34 cellular contexts compared by ENCODE assay signal in genomic region chr5:9670371-9670770, GRCh38. TPM values are rescaled to one million over a fixed set of nuclear protein-coding genes. Genes with fewer than 3 reads are reported as not detected.
"Had no signal": no experiment of that assay in that cellular context is flagged by ENCODE, and none has a peak within 500 bp of the region (broad histone marks: within the 10 kb centered on the region; RNA-seq: fewer than 3 reads in every experiment).

No MANE protein-coding gene starts in this region.

- ATAC-seq: activated CD4-positive, alpha-beta T cell treated with anti-CD3 and anti-CD28 coated beads for 36 hours; activated T-helper 17 cell treated with anti-CD3 and anti-CD28 coated beads, Interleukin-2, amount 50 U/mL, for 72 hours; Panc1 had no signal

- H3K4me3 ChIP-seq: adrenal gland, SJCRH30 had no signal

- DNase-seq: activated CD4-positive, alpha-beta memory T cell treated with anti-CD3 and anti-CD28 coated beads, Interleukin-2, amount 10 ng/mL, durations not matched to agents 7 days and 5 days; activated CD4-positive, alpha-beta T cell treated with anti-CD3 and anti-CD28 coated beads for 36 hours; activated CD4-positive, alpha-beta T cell treated with anti-CD3 and anti-CD28 coated beads, Interleukin-2, amount 50 U/mL, for 1 hour; activated gamma-delta T cell; activated naive CD4-positive, alpha-beta T cell treated with anti-CD3 and anti-CD28 coated beads for 36 hours; activated naive CD8-positive, alpha-beta T cell treated with anti-CD3 and anti-CD28 coated beads, Interleukin-2, amount 10 ng/mL, durations not matched to agents 7 days and 5 days; activated T-cell treated with anti-CD3 and anti-CD28 coated beads for 4 hours; activated T-cell treated with anti-CD3 and anti-CD28 coated beads, Interleukin-2, amount 50 U/mL, for 48 hours; adrenal gland; cerebellar nuclear complex; MV-4-11; NCI-H1092 treated with DMSO at 0.1 percent for 48 hours; NCI-H1417 treated with DMSO at 0.1 percent for 48 hours; NCI-H1694; NCI-H2029; NCI-H2107; NCI-H2171 treated with DMSO at 0.1 percent for 48 hours; NCI-H345; NCI-H510A; NCI-H526 treated with DMSO at 0.1 percent for 48 hours; NK-92 treated with Interleukin-12 subunit alpha and Interleukin-12 subunit beta, amount 100 ng/mL, for 24 hours; OCI-M1; Right ventricle myocardium superior; SJCRH30; SK-N-SH; T-helper 1 cell; WERI-Rb-1 had no signal

- H3K9me3 ChIP-seq: adrenal gland, SJCRH30, SK-N-SH had no signal

- H3K27me3 ChIP-seq: adrenal gland, SJCRH30 had no signal

- H3K36me3 ChIP-seq: adrenal gland, SJCRH30, WERI-Rb-1 had no signal

RNA-seq across cellular contexts. Expression of gene TAS2R1, which starts 40.2 kb away (rescaled TPM):
- total RNA-seq: activated CD4-positive, alpha-beta memory T cell treated with anti-CD3 and anti-CD28 coated beads, Interleukin-2, amount 10 ng/mL, durations not matched to agents 7 days and 5 days; activated CD4-positive, alpha-beta T cell treated with anti-CD3 and anti-CD28 coated beads for 36 hours; activated CD8-positive, alpha-beta memory T cell treated with anti-CD3 and anti-CD28 coated beads for 36 hours; activated naive CD4-positive, alpha-beta T cell treated with anti-CD3 and anti-CD28 coated beads for 36 hours; activated naive CD8-positive, alpha-beta T cell treated with anti-CD3 and anti-CD28 coated beads, Interleukin-2, amount 10 ng/mL, durations not matched to agents 7 days and 5 days; activated T-helper 17 cell treated with anti-CD3 and anti-CD28 coated beads, Interleukin-2, amount 50 U/mL, for 72 hours; adrenal gland; cardiac septum; LHCN-M2; MCF 10A; Right ventricle myocardium superior; SJCRH30; T-helper 2 cell treated with Interferon-gamma antibody and Interleukin-4, amounts not matched to agents 100 ng/mL and 5 ng/mL, for 36 hours had no signal
- polyA plus RNA-seq: adrenal gland, SK-N-SH had no signal
